Comparison of ENCODE assay signal across 2 cellular contexts in the genomic region with DNA sequence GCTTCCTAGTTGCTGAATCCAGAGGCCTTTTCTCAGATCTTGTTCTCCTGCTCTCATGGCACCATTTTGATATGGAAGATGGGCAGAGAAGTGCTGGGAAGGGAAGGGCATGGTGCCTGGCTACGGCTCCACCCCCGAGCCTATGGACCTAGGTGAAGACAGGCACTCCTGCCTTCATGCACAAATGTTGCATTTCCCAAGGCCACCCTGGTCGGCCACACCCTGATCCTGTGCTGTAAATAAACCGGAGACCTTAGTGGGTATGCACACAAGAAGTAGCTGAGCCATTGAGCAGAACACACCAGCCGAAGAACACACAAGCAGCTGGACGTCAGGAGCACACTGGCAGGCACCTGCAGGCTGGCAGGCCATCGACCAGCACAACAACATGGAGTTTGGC.
TF ChIP-seq lines count a peak whose summit lies in the region.

No MANE protein-coding gene starts in this region.

TF ChIP-seq in HepG2, 621 proteins besides CTCF, POLR2A, EP300 and RAD21:
- no peak for TF ChIP-seq NCOR1 (IDR thresholded peaks at IDR 0.05; ENCODE audit: borderline replicate concordance, low read length)
- 0 out of 2 replicates have a peak, but pooled peaks have one; percentile 17 for TF ChIP-seq ZFX (CRISPR knock-in tag; IDR thresholded peaks at IDR 0.05; ENCODE audit: low read depth)
- TF ChIP-seq ZBTB8A (CRISPR knock-in tag; IDR thresholded peaks at IDR 0.05; ENCODE audit: borderline replicate concordance, low read depth), result no peak

TF ChIP-seq in H1, 55 proteins besides CTCF, POLR2A, EP300 and RAD21:
- TF ChIP-seq ASH2L (IDR thresholded peaks at IDR 0.05; ENCODE audit: low read length) (no peak), USF2 (IDR thresholded peaks at IDR 0.05; ENCODE audit: low read length) (no peak), GTF2F1 (IDR thresholded peaks at IDR 0.05; ENCODE audit: borderline replicate concordance, low read depth, low read length) (no peak), EGR1 (IDR thresholded peaks at IDR 0.05; ENCODE audit: borderline replicate concordance, low read depth, low read length) (no peak), TAF1 (IDR thresholded peaks at IDR 0.05; ENCODE audit: low read depth, low read length) (no peak), KDM4A (IDR thresholded peaks at IDR 0.05; ENCODE audit: low read depth, low read length, severe bottlenecking) (no peak), ZNF274 (IDR thresholded peaks at IDR 0.05; ENCODE audit: borderline replicate concordance, extremely low read depth, low read length) (no peak), CTBP2 (IDR thresholded peaks at IDR 0.05; ENCODE audit: borderline replicate concordance, insufficient read depth, insufficient read length, low read length) (no peak), KDM1A (IDR thresholded peaks at IDR 0.05; ENCODE audit: borderline replicate concordance, low read length) (no peak), POLR2AphosphoS5 (IDR thresholded peaks at IDR 0.05; ENCODE audit: low read depth, low read length) (no peak)
- TF ChIP-seq, protein P1, sequence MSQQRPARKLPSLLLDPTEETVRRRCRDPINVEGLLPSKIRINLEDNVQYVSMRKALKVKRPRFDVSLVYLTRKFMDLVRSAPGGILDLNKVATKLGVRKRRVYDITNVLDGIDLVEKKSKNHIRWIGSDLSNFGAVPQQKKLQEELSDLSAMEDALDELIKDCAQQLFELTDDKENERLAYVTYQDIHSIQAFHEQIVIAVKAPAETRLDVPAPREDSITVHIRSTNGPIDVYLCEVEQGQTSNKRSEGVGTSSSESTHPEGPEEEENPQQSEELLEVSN (IDR thresholded peaks at IDR 0.05), result no peak
